ENCODE assay signal across 3 cellular contexts in genomic region chr19:56134655-56134922, GRCh38.
A peak's percentile ranks its signal among the peaks of the same experiment; 100 is the strongest.
TF ChIP-seq lines count a peak whose summit lies in the region.

No MANE protein-coding gene starts in this region.

TF ChIP-seq in SK-N-SH treated with all-trans-retinoic acid at 6 μM for 48 hours, 23 proteins besides CTCF, POLR2A, EP300 and RAD21:
- TF ChIP-seq ZC3H10 (CRISPR knock-in tag; IDR thresholded peaks at IDR 0.05) (no peak), ISL1 (CRISPR knock-in tag; IDR thresholded peaks at IDR 0.05) (0 out of 2 replicates have a peak, but pooled peaks have one; percentile 7), TSHZ2 (CRISPR knock-in tag; IDR thresholded peaks at IDR 0.05) (no peak), CREB5 (CRISPR knock-in tag; IDR thresholded peaks at IDR 0.05; ENCODE audit: low read depth) (no peak), PPARA (CRISPR knock-in tag; IDR thresholded peaks at IDR 0.05; ENCODE audit: borderline replicate concordance) (no peak), POU6F1 (CRISPR knock-in tag; IDR thresholded peaks at IDR 0.05; ENCODE audit: borderline replicate concordance, low read depth) (no peak), ZNF565 (CRISPR knock-in tag; conservative IDR thresholded peaks at IDR 0.05; ENCODE audit: low read depth) (no peak), ESRRG (CRISPR knock-in tag; IDR thresholded peaks at IDR 0.05) (no peak)
TF ChIP-seq in SK-N-SH treated with all-trans-retinoic acid at 6 μM for 48 hours: peak in this region for 1.

TF ChIP-seq in SK-N-SH, 30 proteins besides CTCF, POLR2A, EP300 and RAD21:
- TF ChIP-seq POLR2AphosphoS5 (IDR thresholded peaks at IDR 0.05; ENCODE audit: low read depth, low read length) (no peak), IRF3 (IDR thresholded peaks at IDR 0.05; ENCODE audit: low read depth, low read length) (no peak), EZH2phosphoT487 (IDR thresholded peaks at IDR 0.05; ENCODE audit: borderline replicate concordance, low read depth) (no peak), YY1 (IDR thresholded peaks at IDR 0.05; ENCODE audit: low read depth) (no peak), USF1 (IDR thresholded peaks at IDR 0.05; ENCODE audit: borderline replicate concordance, low read depth) (no peak), REST (IDR thresholded peaks at IDR 0.05; ENCODE audit: low read depth, low read length) (no peak), ELF1 (IDR thresholded peaks at IDR 0.05) (no peak), FOXM1 (IDR thresholded peaks at IDR 0.05; ENCODE audit: low read depth) (no peak), GABPA (IDR thresholded peaks at IDR 0.05; ENCODE audit: low read depth) (no peak)

TF ChIP-seq in K562, 482 proteins besides CTCF, POLR2A, EP300 and RAD21:
- TF ChIP-seq MTA2 (IDR thresholded peaks at IDR 0.05; ENCODE audit: low read depth) (no peak), MEIS2 (IDR thresholded peaks at IDR 0.05; ENCODE audit: partially characterized antibody) (peak; percentile 6)
TF ChIP-seq in K562: peak in this region for 1.
